In the genomic region with DNA sequence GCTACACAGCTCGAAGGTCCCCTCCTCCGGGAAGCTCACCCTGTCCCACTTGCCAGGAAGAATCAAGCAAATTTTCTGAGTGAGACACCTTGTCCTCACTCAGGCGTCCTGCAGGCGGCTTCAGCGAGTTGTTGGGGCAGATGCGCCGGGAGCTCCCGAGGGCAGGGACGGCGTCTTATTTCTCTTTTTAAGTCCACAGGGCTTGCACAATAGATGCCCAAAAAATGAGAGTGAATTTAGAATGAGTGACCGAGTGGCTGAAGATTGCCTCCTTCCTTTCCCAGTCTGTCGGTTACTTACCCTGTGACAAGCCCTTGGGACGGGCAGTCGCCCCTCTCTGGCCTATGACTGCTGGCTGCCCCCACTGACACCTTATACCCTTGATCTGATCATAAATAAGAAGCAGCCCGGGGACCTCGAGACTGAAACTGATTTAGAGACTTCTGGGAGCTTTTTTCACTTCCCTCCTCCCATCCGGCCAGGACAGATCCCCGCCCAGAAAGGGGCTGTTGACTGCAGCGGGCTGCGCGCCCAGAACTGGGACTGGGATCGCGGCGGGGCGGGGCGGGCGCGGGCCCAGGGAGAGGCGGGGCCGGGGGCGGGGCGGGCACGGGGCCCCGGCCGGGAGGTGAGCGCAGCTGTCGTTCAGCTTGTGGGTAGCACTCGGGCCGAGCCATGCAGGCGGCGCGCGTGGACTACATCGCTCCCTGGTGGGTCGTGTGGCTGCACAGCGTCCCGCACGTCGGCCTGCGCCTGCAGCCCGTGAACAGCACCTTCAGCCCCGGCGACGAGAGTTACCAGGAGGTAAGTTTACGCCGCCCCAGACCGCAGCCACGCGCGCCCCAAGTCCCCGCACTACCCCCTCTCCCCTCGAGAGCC, we compare ENCODE assay signal across 8 cellular contexts. TPM values are rescaled to one million over a fixed set of nuclear protein-coding genes. Genes with fewer than 3 reads are reported as not detected.
DNase-seq lines count a peak whose midpoint lies in the region; ATAC-seq and TF ChIP-seq lines count a peak whose summit lies in the region.

A gene with protein sequence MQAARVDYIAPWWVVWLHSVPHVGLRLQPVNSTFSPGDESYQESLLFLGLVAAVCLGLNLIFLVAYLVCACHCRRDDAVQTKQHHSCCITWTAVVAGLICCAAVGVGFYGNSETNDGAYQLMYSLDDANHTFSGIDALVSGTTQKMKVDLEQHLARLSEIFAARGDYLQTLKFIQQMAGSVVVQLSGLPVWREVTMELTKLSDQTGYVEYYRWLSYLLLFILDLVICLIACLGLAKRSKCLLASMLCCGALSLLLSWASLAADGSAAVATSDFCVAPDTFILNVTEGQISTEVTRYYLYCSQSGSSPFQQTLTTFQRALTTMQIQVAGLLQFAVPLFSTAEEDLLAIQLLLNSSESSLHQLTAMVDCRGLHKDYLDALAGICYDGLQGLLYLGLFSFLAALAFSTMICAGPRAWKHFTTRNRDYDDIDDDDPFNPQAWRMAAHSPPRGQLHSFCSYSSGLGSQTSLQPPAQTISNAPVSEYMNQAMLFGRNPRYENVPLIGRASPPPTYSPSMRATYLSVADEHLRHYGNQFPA (plus strand): TSS at position 659 of the 879 bp plus-strand sequence. CDS start 17 bp downstream, at position 676.

- peak within 1 kb of the TSS; percentile 46 for H3K4me3 ChIP-seq in kidney epithelial cell (ENCODE audit: low read depth, low read length)

- peak; percentile 42 for ATAC-seq in GM18873 (IDR thresholded peaks at IDR 0.05; ENCODE audit: low FRiP score, unreplicated experiment)
- peak; percentile 49 for ATAC-seq in HG03108 (IDR thresholded peaks at IDR 0.05; ENCODE audit: unreplicated experiment)
- peak; percentile 67 to 68 for ATAC-seq in activated CD4-positive, CD25-positive, alpha-beta regulatory T cell treated with anti-CD3 and anti-CD28 coated beads, Interleukin-2, amount 50 U/mL, for 24 hours

- no peaks in the 10 kb centered on the region for H3K36me3 ChIP-seq in kidney epithelial cell (ENCODE audit: control insufficient read depth, insufficient read depth, low read length)

- peaks cover 39% of the 10 kb centered on the region for H3K27me3 ChIP-seq in kidney epithelial cell (ENCODE audit: control insufficient read depth, insufficient read depth, low read length)

- no peak for TF ChIP-seq CTCF in kidney epithelial cell (IDR thresholded peaks at IDR 0.05; ENCODE audit: insufficient read depth, low read length, poor library complexity, severe bottlenecking)

- DNase-seq in AG08395 (ENCODE audit: low spot score) = peak; percentile 90
- DNase-seq in NCI-H345 treated with DMSO at 0.1 percent for 48 hours (lab: John Stamatoyannopoulos, UW; ENCODE audit: unreplicated experiment) = peak; percentile 69
- DNase-seq in cerebellar cortex (ENCODE audit: low spot score) = peak; percentile 71
- DNase-seq in kidney epithelial cell (ENCODE audit: low read depth) = no peak
- DNase-seq in stimulated activated CD4-positive, alpha-beta T cell treated with anti-CD3 and anti-CD28 coated beads, Interleukin-15, amount 100 ng/mL, for 24 hours = peak; percentile 85

RNA-seq across cellular contexts. Expression of the gene that starts here (rescaled TPM):
- 1.1 and 1.8 TPM in 2 replicates for total RNA-seq in kidney epithelial cell
